ENCODE assay signal across 1 cellular context in the genomic region with DNA sequence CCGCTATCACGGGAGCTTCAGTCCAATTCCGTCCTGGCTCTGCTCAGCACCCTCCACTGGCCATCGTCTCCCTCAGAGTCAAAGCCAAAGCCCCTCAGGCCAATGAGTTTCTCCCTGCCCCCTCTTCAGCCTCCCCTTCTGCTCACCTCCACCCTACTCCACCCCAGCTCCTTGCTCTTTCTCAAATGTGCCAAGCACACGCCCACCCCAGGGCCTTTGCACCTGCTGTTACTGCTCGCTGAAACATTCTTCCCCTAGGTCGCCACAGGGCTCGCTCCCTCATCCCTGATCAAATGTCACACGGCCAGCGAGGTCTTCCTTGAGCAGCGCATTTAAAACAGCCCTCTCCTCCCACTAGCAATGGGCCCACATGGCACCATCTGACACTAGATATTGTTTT.
TF ChIP-seq lines count a peak whose summit lies in the region.

No MANE protein-coding gene starts in this region.

TF ChIP-seq in H1, 55 proteins besides CTCF, POLR2A, EP300 and RAD21:
- TF ChIP-seq CEBPB (IDR thresholded peaks at IDR 0.05; ENCODE audit: low read depth, low read length) (no peak), KDM1A (IDR thresholded peaks at IDR 0.05; ENCODE audit: borderline replicate concordance, low read length) (peak; percentile 59; the same call in 1 of the 2 replicates)
